Comparison of ENCODE assay signal across 13 cellular contexts in genomic region chr22:28027453-28028448, GRCh38.
A peak's percentile ranks its signal among the peaks of the same experiment; 100 is the strongest.
DNase-seq lines count a peak whose midpoint lies in the region; ATAC-seq, FAIRE-seq and TF ChIP-seq lines count a peak whose summit lies in the region.
"Had no signal": no experiment of that assay in that cellular context is flagged by ENCODE, and none has a peak within 500 bp of the region (broad histone marks: within the 10 kb centered on the region; RNA-seq: fewer than 3 reads in every experiment).

No MANE protein-coding gene starts in this region.

- POLR2A ChIA-PET in HepG2 (lab: Yijun Ruan, JAX) = no interaction called here

- H3K27ac ChIP-seq in HepG2 (ENCODE audit: extremely low read length, insufficient read depth, low read length) = peak overlapping the region; percentile 24
- H3K27ac ChIP-seq in right lobe of liver = no peak overlapping the region
- H3K27ac ChIP-seq in heart left ventricle = peak overlapping the region in 11 of 12 donors; percentile 39 to 75 (median 67)
- H3K27ac ChIP-seq in pancreas = peak overlapping the region in 3 of 4 donors; percentile 75 to 80 (median 80)
- H3K27ac ChIP-seq: SJCRH30 had no signal

- intact Hi-C loops in HepG2 (cut with micrococcal nuclease; ENCODE audit: unreplicated experiment) = no loop called here
- intact Hi-C loops in right lobe of liver (cut with DNase I) = loop anchor here in 1 of 2 donors (10.0 kb wide), 1 partner anchor 567 kb away; no protein-coding TSS in a partner anchor
- intact Hi-C loops in heart left ventricle (cut with DNase I) = loop anchor here in 5 of 10 donors (5.0 to 10.0 kb wide), 3 partner anchors 415 to 807 kb away; no protein-coding TSS in a partner anchor
- intact Hi-C loops in pancreas (cut with DNase I) = loop anchor here in 1 of 3 donors (10.0 kb wide), 1 partner anchor 567 kb away; no protein-coding TSS in a partner anchor

- no peak for ATAC-seq in HepG2
- ATAC-seq in right lobe of liver = no peak
- ATAC-seq in heart left ventricle = peak; percentile 22 to 45 (median 33)
- ATAC-seq in pancreas = no peak

- CTCF ChIA-PET in HepG2 (lab: Yijun Ruan, JAX; ENCODE audit: low intra/inter-chr PET ratio, low total read pairs) = no interaction called here

- H3K79me2 ChIP-seq in HepG2 (ENCODE audit: insufficient read depth, low read length) = no peaks in the 10 kb centered on the region

- TF ChIP-seq RAD21 in HepG2 (CRISPR knock-in tag; IDR thresholded peaks at IDR 0.05) = no peak

- TF ChIP-seq EP300 in HepG2 (IDR thresholded peaks at IDR 0.05; ENCODE audit: low read depth in 2 of 2, low read length in 2 of 2) (no peak), HepG2 (CRISPR knock-in tag; IDR thresholded peaks at IDR 0.05; ENCODE audit: borderline replicate concordance) (no peak)

- in situ Hi-C loops in HepG2 (cut with HindIII; ENCODE audit: extremely low pct_ligation_motif_present, low pct_unique_long_range_greater_than_20kb) = no loop called here

- H3K9ac ChIP-seq in HepG2 (ENCODE audit: insufficient read depth, low read depth, low read length) = no peak overlapping the region

- H3K27me3 ChIP-seq in HepG2 (ENCODE audit: control insufficient read depth in 1 of 2, insufficient read depth in 2 of 2, low read length in 2 of 2) (no peaks in the 10 kb centered on the region), right lobe of liver (no peaks in the 10 kb centered on the region), heart left ventricle (no peaks in the 10 kb centered on the region), pancreas (no peaks in the 10 kb centered on the region)
- H3K27me3 ChIP-seq: SJCRH30, uterus had no signal

- H3K9me3 ChIP-seq in HepG2 (ENCODE audit: low read length) (no peaks in the 10 kb centered on the region), right lobe of liver (no peaks in the 10 kb centered on the region), heart left ventricle (no peaks in the 10 kb centered on the region), pancreas (no peaks in the 10 kb centered on the region)
- H3K9me3 ChIP-seq: SJCRH30, uterus had no signal

- TF ChIP-seq CTCF in HepG2 (CRISPR knock-in tag; IDR thresholded peaks at IDR 0.05) (no peak), right lobe of liver (IDR thresholded peaks at IDR 0.05) (no peak), heart left ventricle (IDR thresholded peaks at IDR 0.05) (no peak), pancreas (IDR thresholded peaks at IDR 0.05) (no peak)

- H3K4me2 ChIP-seq in HepG2 (ENCODE audit: low read depth, low read length) = no peak overlapping the region

- TF ChIP-seq POLR2A in HepG2 (IDR thresholded peaks at IDR 0.05; ENCODE audit: insufficient read depth in 1 of 2, low read depth in 2 of 2, low read length in 2 of 2) (no peak), right lobe of liver (IDR thresholded peaks at IDR 0.05) (no peak), heart left ventricle (IDR thresholded peaks at IDR 0.05) (no peak)

- DNase-seq in HepG2 (ENCODE audit: low spot score) = no peak
- no peak for DNase-seq in right lobe of liver
- DNase-seq in heart left ventricle = peak in 1 of 5 donors; percentile 24
- peak in 1 of 6 donors; percentile 47 for DNase-seq in pancreas
- no peak for DNase-seq in putamen (ENCODE audit: low spot score)
- no peak for DNase-seq in DMS153 treated with DMSO at 0.1 percent for 48 hours (lab: John Stamatoyannopoulos, UW; ENCODE audit: unreplicated experiment)
- DNase-seq in stimulated activated CD4-positive, alpha-beta T cell treated with anti-CD3 and anti-CD28 coated beads, Interleukin-4, amount 100 ng/mL, for 1 hour = no peak
- DNase-seq in NCI-H524 (lab: John Stamatoyannopoulos, UW) = no peak
- DNase-seq: NCI-H1436, NCI-H82, SJCRH30, uterus had no signal

- H3K4me3 ChIP-seq in HepG2 (replicated peaks in 1 of 3; ENCODE audit: insufficient read depth in 1 of 3, low read depth in 2 of 3, low read length in 3 of 3) (no peak overlapping the region), right lobe of liver (no peak overlapping the region), heart left ventricle (no peak overlapping the region), pancreas (no peak overlapping the region)
- H3K4me3 ChIP-seq: SJCRH30, uterus had no signal

- no peak overlapping the region for H2AFZ ChIP-seq in HepG2 (ENCODE audit: low read length)

- no peaks in the 10 kb centered on the region for H4K20me1 ChIP-seq in HepG2 (ENCODE audit: insufficient read depth, low read length)

- peaks cover 16% of the 10 kb centered on the region for H3K4me1 ChIP-seq in HepG2 (ENCODE audit: insufficient read depth, low read length)
- H3K4me1 ChIP-seq in right lobe of liver = no peaks in the 10 kb centered on the region
- H3K4me1 ChIP-seq in heart left ventricle = peaks cover 15 to 73% (median 36%) of the 10 kb centered on the region in 12 donors
- peaks cover 26 to 29% (median 26%) of the 10 kb centered on the region in 3 donors for H3K4me1 ChIP-seq in pancreas
- H3K4me1 ChIP-seq: SJCRH30, uterus had no signal

- BruUV-seq in HepG2 (replicated peaks; lab: Mats Ljungman, UMichigan) = no TSS peak

- 88% methylated on average over 10 of the region's 13 CpGs for WGBS in HepG2 (ENCODE audit: low lambda C conversion rate)
- WGBS in right lobe of liver (ENCODE audit: insufficient coverage, low coverage, low lambda C conversion rate, missing lambda C conversion rate) = 86% methylated on average over 4 of the region's 13 CpGs
- 51 to 69% (median 59%) methylated on average over 12 to 13 of the region's 13 CpGs for WGBS in heart left ventricle, 4 donors
- WGBS in pancreas, 2 donors = 72 to 83% methylated on average over 13 of the region's 13 CpGs

- peaks cover 4 to 25% of the 10 kb centered on the region in 2 experiments; a peak in 4 of 5 replicates for H3K36me3 ChIP-seq in HepG2 (replicated peaks in 1 of 2; ENCODE audit: control insufficient read depth in 1 of 2, insufficient read depth in 2 of 2, low read length in 2 of 2)
- no peaks in the 10 kb centered on the region for H3K36me3 ChIP-seq in right lobe of liver
- peaks cover 0 to 9% (median 0%) of the 10 kb centered on the region in 9 donors for H3K36me3 ChIP-seq in heart left ventricle
- no peaks in the 10 kb centered on the region for H3K36me3 ChIP-seq in pancreas
- H3K36me3 ChIP-seq: SJCRH30, uterus had no signal

- no peak for FAIRE-seq in HepG2 (lab: Jason Lieb, UNC)
- FAIRE-seq in pancreas (lab: Jason Lieb, UNC) = no peak
- FAIRE-seq: GM12892 had no signal

TF ChIP-seq in HepG2, 621 proteins besides CTCF, POLR2A, EP300 and RAD21 (continues in another document):
- TF ChIP-seq CREB1 (IDR thresholded peaks at IDR 0.05) (no peak), CREB1 (CRISPR knock-in tag; IDR thresholded peaks at IDR 0.05) (no peak), ZNF792 (CRISPR knock-in tag; IDR thresholded peaks at IDR 0.05) (no peak), SMARCE1 (IDR thresholded peaks at IDR 0.05; ENCODE audit: borderline replicate concordance) (no peak), CCAR2 (optimal IDR thresholded peaks at IDR 0.05; ENCODE audit: low read depth, low read length) (no peak), ZNF484 (CRISPR knock-in tag; IDR thresholded peaks at IDR 0.05; ENCODE audit: borderline replicate concordance, low read depth) (no peak), POGZ (CRISPR knock-in tag; IDR thresholded peaks at IDR 0.05) (no peak), ZBTB3 (CRISPR knock-in tag; IDR thresholded peaks at IDR 0.05; ENCODE audit: borderline replicate concordance, low read depth) (no peak), SOX13 (IDR thresholded peaks at IDR 0.05) (no peak), SOX13 (CRISPR knock-in tag; conservative IDR thresholded peaks at IDR 0.05 in 1 of 2, IDR thresholded peaks at IDR 0.05 in 1 of 2) (no peak), TCF12 (IDR thresholded peaks at IDR 0.05) (no peak), TCF12 (CRISPR knock-in tag; IDR thresholded peaks at IDR 0.05) (no peak)
- TF ChIP-seq, protein P1, sequence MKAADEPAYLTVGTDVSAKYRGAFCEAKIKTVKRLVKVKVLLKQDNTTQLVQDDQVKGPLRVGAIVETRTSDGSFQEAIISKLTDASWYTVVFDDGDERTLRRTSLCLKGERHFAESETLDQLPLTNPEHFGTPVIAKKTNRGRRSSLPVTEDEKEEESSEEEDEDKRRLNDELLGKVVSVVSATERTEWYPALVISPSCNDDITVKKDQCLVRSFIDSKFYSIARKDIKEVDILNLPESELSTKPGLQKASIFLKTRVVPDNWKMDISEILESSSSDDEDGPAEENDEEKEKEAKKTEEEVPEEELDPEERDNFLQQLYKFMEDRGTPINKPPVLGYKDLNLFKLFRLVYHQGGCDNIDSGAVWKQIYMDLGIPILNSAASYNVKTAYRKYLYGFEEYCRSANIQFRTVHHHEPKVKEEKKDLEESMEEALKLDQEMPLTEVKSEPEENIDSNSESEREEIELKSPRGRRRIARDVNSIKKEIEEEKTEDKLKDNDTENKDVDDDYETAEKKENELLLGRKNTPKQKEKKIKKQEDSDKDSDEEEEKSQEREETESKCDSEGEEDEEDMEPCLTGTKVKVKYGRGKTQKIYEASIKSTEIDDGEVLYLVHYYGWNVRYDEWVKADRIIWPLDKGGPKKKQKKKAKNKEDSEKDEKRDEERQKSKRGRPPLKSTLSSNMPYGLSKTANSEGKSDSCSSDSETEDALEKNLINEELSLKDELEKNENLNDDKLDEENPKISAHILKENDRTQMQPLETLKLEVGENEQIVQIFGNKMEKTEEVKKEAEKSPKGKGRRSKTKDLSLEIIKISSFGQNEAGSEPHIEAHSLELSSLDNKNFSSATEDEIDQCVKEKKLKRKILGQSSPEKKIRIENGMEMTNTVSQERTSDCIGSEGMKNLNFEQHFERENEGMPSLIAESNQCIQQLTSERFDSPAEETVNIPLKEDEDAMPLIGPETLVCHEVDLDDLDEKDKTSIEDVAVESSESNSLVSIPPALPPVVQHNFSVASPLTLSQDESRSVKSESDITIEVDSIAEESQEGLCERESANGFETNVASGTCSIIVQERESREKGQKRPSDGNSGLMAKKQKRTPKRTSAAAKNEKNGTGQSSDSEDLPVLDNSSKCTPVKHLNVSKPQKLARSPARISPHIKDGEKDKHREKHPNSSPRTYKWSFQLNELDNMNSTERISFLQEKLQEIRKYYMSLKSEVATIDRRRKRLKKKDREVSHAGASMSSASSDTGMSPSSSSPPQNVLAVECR (CRISPR knock-in tag; IDR thresholded peaks at IDR 0.05; ENCODE audit: borderline replicate concordance) = no peak

Comparison
In these comparisons a context has a peak if more than half of its experiments do, and no peak if none do; other contexts are left out.
1. H3K27ac ChIP-seq: peak in HepG2 (single experiment), heart left ventricle (11 of 12) and pancreas (3 of 4); none in right lobe of liver (0 of 3).
2. ATAC-seq: peak in heart left ventricle (4 of 4); none in HepG2 (single experiment), right lobe of liver (0 of 4) and pancreas (0 of 4).